1 cellular context compared by ENCODE assay signal in the genomic region with DNA sequence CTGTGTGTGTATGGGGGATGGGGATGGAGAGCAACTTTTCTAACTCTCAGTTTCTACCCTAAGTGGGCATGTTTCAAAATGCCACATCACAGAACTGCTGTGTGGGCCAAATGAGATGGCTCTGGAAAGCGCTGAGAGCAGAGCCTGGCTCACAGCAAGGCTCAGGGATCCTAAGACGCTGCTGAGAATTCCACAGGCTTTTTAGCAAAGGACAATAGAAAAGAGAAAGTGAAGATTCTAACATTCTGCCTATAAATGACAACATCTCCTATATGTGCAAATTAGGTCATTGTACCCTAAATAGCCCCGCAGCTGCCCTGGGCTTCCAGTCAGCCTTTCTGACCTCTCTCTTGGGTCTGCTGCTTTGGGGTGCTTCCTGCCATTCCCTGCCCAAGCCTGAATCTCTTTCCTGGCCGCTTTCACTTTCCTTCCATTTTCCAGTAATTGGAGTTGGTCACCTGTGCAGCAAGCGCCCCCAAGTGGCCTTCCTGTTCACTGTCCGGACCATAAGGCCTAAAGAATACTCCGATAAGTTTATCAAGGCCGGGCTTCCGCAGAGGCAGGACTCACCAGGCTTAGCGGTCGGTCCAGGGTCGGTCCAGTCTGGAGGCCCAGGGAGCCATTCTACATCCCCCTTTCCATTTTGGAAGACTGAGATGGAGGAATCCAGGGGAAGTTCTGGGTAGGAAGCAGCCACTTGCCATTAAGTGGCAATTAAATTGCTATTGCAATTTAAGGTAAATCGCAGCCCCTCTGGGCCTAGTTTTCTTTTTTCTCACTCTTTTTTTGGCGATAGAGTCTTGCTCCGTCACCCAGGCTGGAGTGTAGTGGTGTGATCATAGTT.
TF ChIP-seq lines count a peak whose summit lies in the region.

No MANE protein-coding gene starts in this region.

TF ChIP-seq in GM12878, 131 proteins besides CTCF, POLR2A, EP300 and RAD21 (continued from another document):
- TF ChIP-seq, protein P1, sequence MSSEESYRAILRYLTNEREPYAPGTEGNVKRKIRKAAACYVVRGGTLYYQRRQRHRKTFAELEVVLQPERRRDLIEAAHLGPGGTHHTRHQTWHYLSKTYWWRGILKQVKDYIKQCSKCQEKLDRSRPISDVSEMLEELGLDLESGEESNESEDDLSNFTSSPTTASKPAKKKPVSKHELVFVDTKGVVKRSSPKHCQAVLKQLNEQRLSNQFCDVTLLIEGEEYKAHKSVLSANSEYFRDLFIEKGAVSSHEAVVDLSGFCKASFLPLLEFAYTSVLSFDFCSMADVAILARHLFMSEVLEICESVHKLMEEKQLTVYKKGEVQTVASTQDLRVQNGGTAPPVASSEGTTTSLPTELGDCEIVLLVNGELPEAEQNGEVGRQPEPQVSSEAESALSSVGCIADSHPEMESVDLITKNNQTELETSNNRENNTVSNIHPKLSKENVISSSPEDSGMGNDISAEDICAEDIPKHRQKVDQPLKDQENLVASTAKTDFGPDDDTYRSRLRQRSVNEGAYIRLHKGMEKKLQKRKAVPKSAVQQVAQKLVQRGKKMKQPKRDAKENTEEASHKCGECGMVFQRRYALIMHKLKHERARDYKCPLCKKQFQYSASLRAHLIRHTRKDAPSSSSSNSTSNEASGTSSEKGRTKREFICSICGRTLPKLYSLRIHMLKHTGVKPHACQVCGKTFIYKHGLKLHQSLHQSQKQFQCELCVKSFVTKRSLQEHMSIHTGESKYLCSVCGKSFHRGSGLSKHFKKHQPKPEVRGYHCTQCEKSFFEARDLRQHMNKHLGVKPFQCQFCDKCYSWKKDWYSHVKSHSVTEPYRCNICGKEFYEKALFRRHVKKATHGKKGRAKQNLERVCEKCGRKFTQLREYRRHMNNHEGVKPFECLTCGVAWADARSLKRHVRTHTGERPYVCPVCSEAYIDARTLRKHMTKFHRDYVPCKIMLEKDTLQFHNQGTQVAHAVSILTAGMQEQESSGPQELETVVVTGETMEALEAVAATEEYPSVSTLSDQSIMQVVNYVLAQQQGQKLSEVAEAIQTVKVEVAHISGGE (CRISPR knock-in tag; IDR thresholded peaks at IDR 0.05) = no peak
- TF ChIP-seq EED (IDR thresholded peaks at IDR 0.05; ENCODE audit: low read depth) (peak; percentile 97), MTA2 (IDR thresholded peaks at IDR 0.05; ENCODE audit: low read depth) (peak; percentile 17; the same call in 1 of the 2 replicates), CBFB (IDR thresholded peaks at IDR 0.05; ENCODE audit: low read depth) (no peak)
- TF ChIP-seq, protein P2, sequence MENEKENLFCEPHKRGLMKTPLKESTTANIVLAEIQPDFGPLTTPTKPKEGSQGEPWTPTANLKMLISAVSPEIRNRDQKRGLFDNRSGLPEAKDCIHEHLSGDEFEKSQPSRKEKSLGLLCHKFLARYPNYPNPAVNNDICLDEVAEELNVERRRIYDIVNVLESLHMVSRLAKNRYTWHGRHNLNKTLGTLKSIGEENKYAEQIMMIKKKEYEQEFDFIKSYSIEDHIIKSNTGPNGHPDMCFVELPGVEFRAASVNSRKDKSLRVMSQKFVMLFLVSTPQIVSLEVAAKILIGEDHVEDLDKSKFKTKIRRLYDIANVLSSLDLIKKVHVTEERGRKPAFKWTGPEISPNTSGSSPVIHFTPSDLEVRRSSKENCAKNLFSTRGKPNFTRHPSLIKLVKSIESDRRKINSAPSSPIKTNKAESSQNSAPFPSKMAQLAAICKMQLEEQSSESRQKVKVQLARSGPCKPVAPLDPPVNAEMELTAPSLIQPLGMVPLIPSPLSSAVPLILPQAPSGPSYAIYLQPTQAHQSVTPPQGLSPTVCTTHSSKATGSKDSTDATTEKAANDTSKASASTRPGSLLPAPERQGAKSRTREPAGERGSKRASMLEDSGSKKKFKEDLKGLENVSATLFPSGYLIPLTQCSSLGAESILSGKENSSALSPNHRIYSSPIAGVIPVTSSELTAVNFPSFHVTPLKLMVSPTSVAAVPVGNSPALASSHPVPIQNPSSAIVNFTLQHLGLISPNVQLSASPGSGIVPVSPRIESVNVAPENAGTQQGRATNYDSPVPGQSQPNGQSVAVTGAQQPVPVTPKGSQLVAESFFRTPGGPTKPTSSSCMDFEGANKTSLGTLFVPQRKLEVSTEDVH (IDR thresholded peaks at IDR 0.05; ENCODE audit: low read depth, partially characterized antibody) = peak; percentile 42
